ENCODE assay signal across 8 cellular contexts in genomic region chr16:76535-77272, GRCh38. TPM values are rescaled to one million over a fixed set of nuclear protein-coding genes. Genes with fewer than 3 reads are reported as not detected.
DNase-seq lines count a peak whose midpoint lies in the region; ATAC-seq, FAIRE-seq and TF ChIP-seq lines count a peak whose summit lies in the region.

No MANE protein-coding gene starts in this region.

- ATAC-seq in HG02884 (IDR thresholded peaks at IDR 0.05; ENCODE audit: unreplicated experiment) = no peak

- no peaks in the 10 kb centered on the region for H3K9me3 ChIP-seq in astrocyte (ENCODE audit: insufficient read depth, low read depth, low read length)

- H3K27ac ChIP-seq in astrocyte (ENCODE audit: low read depth, low read length) = peak overlapping the region; percentile 70

- no peaks in the 10 kb centered on the region for H3K9me3 Mint-ChIP-seq in astrocyte (ENCODE audit: unreplicated experiment)
- H3K9me3 Mint-ChIP-seq in immature natural killer cell = no peaks in the 10 kb centered on the region
- H3K9me3 Mint-ChIP-seq in stimulated activated naive CD8-positive, alpha-beta T cell treated with anti-CD3 and anti-CD28 coated beads, Interleukin-15, Interleukin-2, amounts not matched to agents 100 ng/mL and 50 ng/mL, for 24 hours = no peaks in the 10 kb centered on the region

- FAIRE-seq in astrocyte (lab: Jason Lieb, UNC) = no peak

- DNase-seq in ELR (ENCODE audit: low read depth) (peak; percentile 92), M059J (ENCODE audit: low read depth) (peak; percentile 89), astrocyte (ENCODE audit: low read depth) (peak; percentile 75), immature natural killer cell (no peak), midbrain (lab: John Stamatoyannopoulos, UW) (no peak), NCI-H1105 treated with DMSO at 0.1 percent for 48 hours (lab: John Stamatoyannopoulos, UW) (no peak)

- no peaks in the 10 kb centered on the region for H3K27me3 ChIP-seq in astrocyte (ENCODE audit: insufficient read depth, low read length)

- H3K4me3 Mint-ChIP-seq in astrocyte (ENCODE audit: unreplicated experiment) = peak overlapping the region; percentile 67
- H3K4me3 Mint-ChIP-seq in immature natural killer cell = peak overlapping the region; percentile 77 to 81 (median 78)
- peak overlapping the region; percentile 84 for H3K4me3 Mint-ChIP-seq in stimulated activated naive CD8-positive, alpha-beta T cell treated with anti-CD3 and anti-CD28 coated beads, Interleukin-15, Interleukin-2, amounts not matched to agents 100 ng/mL and 50 ng/mL, for 24 hours

- peak overlapping the region; percentile 98 for H3K4me2 ChIP-seq in astrocyte (ENCODE audit: low read length)

- H3K79me2 ChIP-seq in astrocyte (ENCODE audit: insufficient read depth, low read length) = peaks cover 16% of the 10 kb centered on the region

- H3K4me1 Mint-ChIP-seq in astrocyte (ENCODE audit: low read depth, unreplicated experiment) (peaks cover 36% of the 10 kb centered on the region), immature natural killer cell (peaks cover 36 to 40% of the 10 kb centered on the region in 2 donors)
- peaks cover 39% of the 10 kb centered on the region for H3K4me1 Mint-ChIP-seq in stimulated activated naive CD8-positive, alpha-beta T cell treated with anti-CD3 and anti-CD28 coated beads, Interleukin-15, Interleukin-2, amounts not matched to agents 100 ng/mL and 50 ng/mL, for 24 hours (ENCODE audit: low read depth)

- peak overlapping the region; percentile 69 for H3K4me3 ChIP-seq in astrocyte (ENCODE audit: insufficient read depth, low read depth, low read length)

- peaks cover 2% of the 10 kb centered on the region for H3K36me3 ChIP-seq in astrocyte (ENCODE audit: insufficient read depth, low read length)

- peaks cover 53% of the 10 kb centered on the region for H3K4me1 ChIP-seq in astrocyte (ENCODE audit: insufficient read depth, low read length)

- H3K27me3 Mint-ChIP-seq in astrocyte (ENCODE audit: low read depth, unreplicated experiment) (no peaks in the 10 kb centered on the region), immature natural killer cell (ENCODE audit: low read depth in 3 of 3) (peaks cover 2 to 17% (median 9%) of the 10 kb centered on the region in 3 donors)
- H3K27me3 Mint-ChIP-seq in stimulated activated naive CD8-positive, alpha-beta T cell treated with anti-CD3 and anti-CD28 coated beads, Interleukin-15, Interleukin-2, amounts not matched to agents 100 ng/mL and 50 ng/mL, for 24 hours = peaks cover 21% of the 10 kb centered on the region

- H2AFZ ChIP-seq in astrocyte (ENCODE audit: low read depth, low read length) = no peak overlapping the region

- H3K9ac ChIP-seq in astrocyte (ENCODE audit: low read length) = peak overlapping the region; percentile 89

- H3K36me3 Mint-ChIP-seq in astrocyte (ENCODE audit: low read depth, unreplicated experiment) = peaks cover 3% of the 10 kb centered on the region
- H3K36me3 Mint-ChIP-seq in immature natural killer cell = peaks cover 0 to 3% (median 0%) of the 10 kb centered on the region in 3 donors
- no peaks in the 10 kb centered on the region for H3K36me3 Mint-ChIP-seq in stimulated activated naive CD8-positive, alpha-beta T cell treated with anti-CD3 and anti-CD28 coated beads, Interleukin-15, Interleukin-2, amounts not matched to agents 100 ng/mL and 50 ng/mL, for 24 hours (ENCODE audit: low read depth)

- peaks cover 9% of the 10 kb centered on the region for H4K20me1 ChIP-seq in astrocyte (ENCODE audit: insufficient read depth, low read length)

- H3K27ac Mint-ChIP-seq in astrocyte (ENCODE audit: unreplicated experiment) (peak overlapping the region; percentile 66), immature natural killer cell (peak overlapping the region in 5 of 6 donors; percentile 49 to 71 (median 64))
- H3K27ac Mint-ChIP-seq in stimulated activated naive CD8-positive, alpha-beta T cell treated with anti-CD3 and anti-CD28 coated beads, Interleukin-15, Interleukin-2, amounts not matched to agents 100 ng/mL and 50 ng/mL, for 24 hours = peak overlapping the region; percentile 21

- TF ChIP-seq CTCF in astrocyte (IDR thresholded peaks at IDR 0.05; ENCODE audit: insufficient read depth, low read depth, low read length) = no peak

RNA-seq across cellular contexts. Expression of gene MPG, which starts 1.3 kb away (rescaled TPM):
- 67.3 and 91.9 TPM in 2 replicates for total RNA-seq in M059J (2014; rRNA removed; shearing (Covaris generic))
- 56.5 and 62.7 TPM in 2 replicates for total RNA-seq in astrocyte
- 100 to 1,000 TPM in 2 of 3 donors, 10 to 100 TPM in 1; 96.0 to 134 (median 106) TPM for polyA plus RNA-seq in immature natural killer cell

RNA-seq across cellular contexts. Expression of gene RHBDF1, which starts 4.3 kb away (rescaled TPM):
- 4.9 and 11.9 TPM in 2 replicates for total RNA-seq in M059J (2014; rRNA removed; shearing (Covaris generic))
- 45.6 and 55.5 TPM in 2 replicates for total RNA-seq in astrocyte
- polyA plus RNA-seq in immature natural killer cell = under 1 TPM in 1 of 3 donors, not detected in 2; 0.24 TPM

RNA-seq across cellular contexts. Expression of gene SNRNP25, which starts 23.1 kb away (rescaled TPM):
- total RNA-seq in M059J (2014; rRNA removed; shearing (Covaris generic)) = 49.5 and 50.4 TPM in 2 replicates
- 34.1 and 35.9 TPM in 2 replicates for total RNA-seq in astrocyte
- 10 to 100 TPM; 22.0 to 51.1 (median 30.7) TPM for polyA plus RNA-seq in immature natural killer cell

RNA-seq across cellular contexts. Expression of gene POLR3K, which starts 23.3 kb away (rescaled TPM):
- 8.3 and 11.2 TPM in 2 replicates for total RNA-seq in M059J (2014; rRNA removed; shearing (Covaris generic))
- 9.6 and 12.2 TPM in 2 replicates for total RNA-seq in astrocyte
- polyA plus RNA-seq in immature natural killer cell = 10 to 100 TPM; 26.9 to 40.7 (median 34.6) TPM

Comparison
In these comparisons a context has a peak if more than half of its experiments do, and no peak if none do; other contexts are left out.
1. DNase-seq: peak in ELR (single experiment), M059J (single experiment) and astrocyte (single experiment); none in immature natural killer cell (0 of 3), midbrain (single experiment) and NCI-H1105 treated with DMSO at 0.1 percent for 48 hours (single experiment).
2. Peak in every context shown above with its lines, with median percentiles within 50 percentile points of each other: H3K27ac Mint-ChIP-seq and H3K4me3 Mint-ChIP-seq.